Comparison of ENCODE assay signal across 17 cellular contexts in the genomic region with DNA sequence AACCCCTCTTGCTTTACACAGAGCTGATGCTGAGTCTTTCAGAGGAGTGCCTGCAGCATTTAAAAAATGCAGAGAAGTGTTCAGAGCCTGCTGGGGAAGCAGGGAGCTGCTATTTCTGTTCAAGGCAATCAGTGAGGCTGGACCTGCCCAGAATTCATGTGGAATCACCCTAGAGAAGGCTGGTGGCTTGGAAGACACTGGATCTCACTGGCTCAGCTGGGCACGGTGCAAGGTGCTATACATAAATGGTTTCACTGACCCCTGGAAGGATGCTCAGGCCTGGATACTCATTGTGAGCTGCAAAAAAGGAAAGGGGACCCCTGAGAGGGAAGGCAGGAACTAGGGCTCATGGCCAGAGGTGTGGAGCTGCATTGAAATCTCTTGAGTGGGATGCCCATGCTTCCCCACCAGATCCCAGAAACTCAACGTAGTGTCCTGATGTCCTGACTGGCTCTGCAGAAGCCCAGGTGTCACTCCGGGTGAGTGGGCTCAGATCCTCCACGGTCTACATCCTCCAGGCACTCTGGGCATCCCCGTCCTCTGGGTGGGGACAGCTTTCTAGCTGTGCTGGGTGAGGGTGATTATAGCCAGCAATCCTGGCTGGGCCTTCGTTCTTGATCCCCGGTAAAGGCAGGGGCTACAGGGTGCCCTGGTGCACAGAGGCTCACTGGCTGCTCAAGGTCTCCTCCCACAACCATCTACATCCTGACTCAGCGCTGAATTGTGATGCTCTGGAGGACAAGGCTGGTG.
DNase-seq lines count a peak whose midpoint lies in the region; ATAC-seq, FAIRE-seq and TF ChIP-seq lines count a peak whose summit lies in the region.
"Had no signal": no experiment of that assay in that cellular context is flagged by ENCODE, and none has a peak within 500 bp of the region (broad histone marks: within the 10 kb centered on the region; RNA-seq: fewer than 3 reads in every experiment).

No MANE protein-coding gene starts in this region.

- H3K4me1 ChIP-seq in H1 (replicated peaks in 1 of 4; ENCODE audit: control insufficient read depth in 3 of 4, insufficient read depth in 4 of 4, low read length in 3 of 4) (peaks cover 0 to 8% (median 3%) of the 10 kb centered on the region in 4 experiments; a peak in 3 of 7 replicates), trophoblast cell (ENCODE audit: control insufficient read depth in 1 of 2, insufficient read depth in 2 of 2, low read length in 2 of 2) (peaks cover 2 to 5% of the 10 kb centered on the region in 2 experiments)

- H4K91ac ChIP-seq in H1 (replicated peaks; ENCODE audit: insufficient read length, low read length) (no peak overlapping the region), trophoblast cell (ENCODE audit: low read depth, low read length) (peak overlapping the region; percentile 16)

- H3K4ac ChIP-seq in H1 (replicated peaks; ENCODE audit: insufficient read length, low read depth, low read length) (no peak overlapping the region), trophoblast cell (ENCODE audit: low read depth, low read length) (no peak overlapping the region)

- 0 out of 2 replicates have a peak overlapping the region, but pooled peaks have one; percentile 39 for H2BK12ac ChIP-seq in H1 (ENCODE audit: low read depth, low read length)
- no peak overlapping the region for H2BK12ac ChIP-seq in trophoblast cell (ENCODE audit: low read length)

- H2BK120ac ChIP-seq in H1 (replicated peaks; ENCODE audit: low read depth, low read length) (no peak overlapping the region), trophoblast cell (ENCODE audit: insufficient read depth, low read length, poor library complexity) (no peak overlapping the region)

- H3K79me1 ChIP-seq in H1 (ENCODE audit: low read depth, low read length) (no peaks in the 10 kb centered on the region), trophoblast cell (ENCODE audit: low read length) (peaks cover 5% of the 10 kb centered on the region)

- H4K20me1 ChIP-seq in H1 (replicated peaks in 1 of 2; ENCODE audit: control insufficient read depth in 1 of 2, insufficient read depth in 2 of 2, low read length in 2 of 2): no peaks in the 10 kb centered on the region
- H4K20me1 ChIP-seq: BLaER1 treated with 17β-estradiol and CSF1 and Interleukin-3, amounts not matched to agents 10 nM and 100 nM had no signal

- H2BK15ac ChIP-seq in H1 (ENCODE audit: low read length): no peak overlapping the region

- no peak for TF ChIP-seq EP300 in H1 (IDR thresholded peaks at IDR 0.05; ENCODE audit: borderline replicate concordance in 1 of 2, low read depth in 2 of 2, low read length in 2 of 2)

- H3K4me1 Mint-ChIP-seq in natural killer cell treated with Interleukin-12 subunit alpha and Interleukin-12 subunit beta and Interleukin-15 and Interleukin-18, amount 100 ng/mL, for 72 hours (ENCODE audit: low read depth in 2 of 2): no peaks in the 10 kb centered on the region
- H3K4me1 Mint-ChIP-seq in natural killer cell: no peaks in the 10 kb centered on the region
- H3K4me1 Mint-ChIP-seq in stimulated activated memory B cell treated with anti-CD40 and anti-IgM and Interleukin-4, amounts not matched to agents 10 μg/mL and 1 μg/mL and 100 μg/mL, for 72 hours: peaks cover 19% of the 10 kb centered on the region
- H3K4me1 Mint-ChIP-seq: CD4-positive, CD25-positive, alpha-beta regulatory T cell had no signal

- no peak overlapping the region for H3K4me3 Mint-ChIP-seq in natural killer cell treated with Interleukin-12 subunit alpha and Interleukin-12 subunit beta and Interleukin-15 and Interleukin-18, amount 100 ng/mL, for 72 hours
- H3K4me3 Mint-ChIP-seq in natural killer cell: no peak overlapping the region
- no peak overlapping the region for H3K4me3 Mint-ChIP-seq in stimulated activated memory B cell treated with anti-CD40 and anti-IgM and Interleukin-4, amounts not matched to agents 10 μg/mL and 1 μg/mL and 100 μg/mL, for 72 hours
- H3K4me3 Mint-ChIP-seq: CD4-positive, CD25-positive, alpha-beta regulatory T cell; HFFc6 had no signal

- no peak overlapping the region for H4K5ac ChIP-seq in H1 (ENCODE audit: insufficient read length, low read depth, low read length)

- H3K23ac ChIP-seq in H1 (ENCODE audit: insufficient read length) (no peak overlapping the region), trophoblast cell (ENCODE audit: low read length) (no peak overlapping the region)

- peak; percentile 16 to 28 for ATAC-seq in natural killer cell treated with Interleukin-12 subunit alpha and Interleukin-12 subunit beta and Interleukin-15 and Interleukin-18, amount 100 ng/mL, for 72 hours
- ATAC-seq in natural killer cell (no peak), GM21528 (IDR thresholded peaks at IDR 0.05; ENCODE audit: low FRiP score, unreplicated experiment) (no peak)
- no peak for ATAC-seq in stimulated activated memory B cell treated with anti-CD40 and anti-IgM and Interleukin-4, amounts not matched to agents 10 μg/mL and 1 μg/mL and 100 μg/mL, for 72 hours

- CTCF ChIA-PET in H1 (lab: Charles Lee; ENCODE audit: partially characterized antibody): interaction anchor here (0.6 to 1.3 kb wide), 3 partner anchors 11 to 32 kb away, joined by 3 to 6 read pairs (median 3); no protein-coding TSS in a partner anchor

- FAIRE-seq in H1 (lab: Jason Lieb, UNC): no peak
- FAIRE-seq: GM19239 had no signal

- no peak overlapping the region for H2BK20ac ChIP-seq in H1 (ENCODE audit: low read length)

- H3K4me2 ChIP-seq in H1 (ENCODE audit: insufficient read depth in 1 of 2, low read depth in 2 of 2, low read length in 2 of 2) (no peak overlapping the region), trophoblast cell (ENCODE audit: low read length) (no peak overlapping the region)
- H3K4me2 ChIP-seq: BLaER1 treated with 17β-estradiol and CSF1 and Interleukin-3, amounts not matched to agents 10 nM and 100 nM had no signal

- H3K27ac ChIP-seq in H1 (ENCODE audit: low read depth, low read length) (no peak overlapping the region), trophoblast cell (ENCODE audit: low read depth, low read length) (no peak overlapping the region)
- H3K27ac ChIP-seq: BLaER1 treated with 17β-estradiol and CSF1 and Interleukin-3, amounts not matched to agents 10 nM and 100 nM had no signal

- DNase-seq in natural killer cell treated with Interleukin-12 subunit alpha and Interleukin-12 subunit beta and Interleukin-15 and Interleukin-18, amount 100 ng/mL, for 72 hours (ENCODE audit: low spot score): no peak
- DNase-seq in natural killer cell (no peak), H1 (ENCODE audit: low read depth in 1 of 2, low spot score in 2 of 2) (no peak), trophoblast cell (no peak), HuH-7 (ENCODE audit: low spot score) (no peak), ecto neural progenitor cell (ENCODE audit: low spot score) (no peak)
- DNase-seq: 8988T; ACHN; CD4-positive, CD25-positive, alpha-beta regulatory T cell; DMS53; GF-D8; HCEC 1CT; HFFc6 had no signal

- H3K36me3 Mint-ChIP-seq in natural killer cell treated with Interleukin-12 subunit alpha and Interleukin-12 subunit beta and Interleukin-15 and Interleukin-18, amount 100 ng/mL, for 72 hours: no peaks in the 10 kb centered on the region
- no peaks in the 10 kb centered on the region for H3K36me3 Mint-ChIP-seq in natural killer cell
- no peaks in the 10 kb centered on the region for H3K36me3 Mint-ChIP-seq in stimulated activated memory B cell treated with anti-CD40 and anti-IgM and Interleukin-4, amounts not matched to agents 10 μg/mL and 1 μg/mL and 100 μg/mL, for 72 hours
- H3K36me3 Mint-ChIP-seq: CD4-positive, CD25-positive, alpha-beta regulatory T cell had no signal

- H3K27me3 ChIP-seq in H1 (replicated peaks in 1 of 4; ENCODE audit: control insufficient read depth in 3 of 4, extremely low read depth in 1 of 4, insufficient read depth in 3 of 4, low read length in 3 of 4): no peaks in the 10 kb centered on the region
- no peaks in the 10 kb centered on the region for H3K27me3 ChIP-seq in trophoblast cell (ENCODE audit: insufficient read depth, low read length)
- H3K27me3 ChIP-seq: BLaER1 treated with 17β-estradiol and CSF1 and Interleukin-3, amounts not matched to agents 10 nM and 100 nM had no signal

- intact Hi-C loops in natural killer cell (cut with micrococcal nuclease): no loop called here

- no peak overlapping the region for H3K14ac ChIP-seq in H1 (ENCODE audit: insufficient read length)
- H3K14ac ChIP-seq in trophoblast cell (ENCODE audit: low read length): no peak overlapping the region

- no peaks in the 10 kb centered on the region for H3K23me2 ChIP-seq in H1 (ENCODE audit: low read depth, low read length)

- no peak overlapping the region for H3K27ac Mint-ChIP-seq in natural killer cell treated with Interleukin-12 subunit alpha and Interleukin-12 subunit beta and Interleukin-15 and Interleukin-18, amount 100 ng/mL, for 72 hours
- H3K27ac Mint-ChIP-seq in natural killer cell: no peak overlapping the region
- peak overlapping the region; percentile 27 for H3K27ac Mint-ChIP-seq in stimulated activated memory B cell treated with anti-CD40 and anti-IgM and Interleukin-4, amounts not matched to agents 10 μg/mL and 1 μg/mL and 100 μg/mL, for 72 hours
- H3K27ac Mint-ChIP-seq: CD4-positive, CD25-positive, alpha-beta regulatory T cell; HFFc6 had no signal

- H3K36me3 ChIP-seq in H1 (ENCODE audit: control insufficient read depth in 2 of 4, insufficient read depth in 4 of 4, low read length in 3 of 4) (no peaks in the 10 kb centered on the region), trophoblast cell (ENCODE audit: control insufficient read depth in 1 of 2, insufficient read depth in 2 of 2, low read length in 2 of 2) (no peaks in the 10 kb centered on the region)
- H3K36me3 ChIP-seq: BLaER1 treated with 17β-estradiol and CSF1 and Interleukin-3, amounts not matched to agents 10 nM and 100 nM had no signal

- no peak overlapping the region for H3K4me3 ChIP-seq in H1 (ENCODE audit: extremely low read depth in 1 of 4, insufficient read depth in 2 of 4, low read depth in 3 of 4, low read length in 4 of 4)
- no peak overlapping the region for H3K4me3 ChIP-seq in trophoblast cell (ENCODE audit: low read depth, low read length)
- H3K4me3 ChIP-seq: BLaER1 treated with 17β-estradiol and CSF1 and Interleukin-3, amounts not matched to agents 10 nM and 100 nM had no signal

- H2BK5ac ChIP-seq in H1 (ENCODE audit: low read depth, low read length) (no peak overlapping the region; the same call in 1 of the 2 replicates), trophoblast cell (ENCODE audit: low read depth, low read length, poor library complexity) (no peak overlapping the region)

- POLR2A ChIA-PET in H1 (lab: Charles Lee; ENCODE audit: partially characterized antibody): no interaction called here

- no peak for TF ChIP-seq RAD21 in H1 (IDR thresholded peaks at IDR 0.05 in 1 of 2, conservative IDR thresholded peaks at IDR 0.05 in 1 of 2; ENCODE audit: low read depth in 2 of 2, low read length in 2 of 2)

- H2AFZ ChIP-seq in H1 (ENCODE audit: low read length) (no peak overlapping the region), trophoblast cell (ENCODE audit: insufficient read depth, low read length, poor library complexity) (no peak overlapping the region)

- H3K79me2 ChIP-seq in H1 (ENCODE audit: control insufficient read depth in 1 of 2, insufficient read depth in 2 of 2, low read length in 2 of 2) (no peaks in the 10 kb centered on the region), trophoblast cell (ENCODE audit: control insufficient read depth, insufficient read depth, low read length, poor library complexity) (no peaks in the 10 kb centered on the region)

- no peaks in the 10 kb centered on the region for H3K9me3 Mint-ChIP-seq in natural killer cell treated with Interleukin-12 subunit alpha and Interleukin-12 subunit beta and Interleukin-15 and Interleukin-18, amount 100 ng/mL, for 72 hours
- no peaks in the 10 kb centered on the region for H3K9me3 Mint-ChIP-seq in natural killer cell
- no peaks in the 10 kb centered on the region for H3K9me3 Mint-ChIP-seq in stimulated activated memory B cell treated with anti-CD40 and anti-IgM and Interleukin-4, amounts not matched to agents 10 μg/mL and 1 μg/mL and 100 μg/mL, for 72 hours
- H3K9me3 Mint-ChIP-seq: HFFc6 had no signal

- WGBS in H1 (ENCODE audit: extremely low coverage in 1 of 2, insufficient coverage in 1 of 2, insufficient read length in 1 of 2, insufficient replicate concordance in 2 of 2, low coverage in 1 of 2, low lambda C conversion rate in 2 of 2, missing lambda C conversion rate in 1 of 2), 2 experiments: 91% methylated on average over 8 of the region's 8 CpGs; no CpG with 5 or more reads in 1 of the 2 experiments
- no CpG with 5 or more reads among the region's 8 CpGs for WGBS in trophoblast cell (ENCODE audit: extremely low coverage, insufficient coverage, insufficient read length)

- no peak overlapping the region for H4K8ac ChIP-seq in H1 (ENCODE audit: extremely low read depth, insufficient read depth, low read length)
- no peak overlapping the region for H4K8ac ChIP-seq in trophoblast cell (ENCODE audit: low read depth, low read length)

- no peak overlapping the region for H3K18ac ChIP-seq in H1 (ENCODE audit: extremely low read depth, low read length)
- no peak overlapping the region for H3K18ac ChIP-seq in trophoblast cell (ENCODE audit: low read length)

- TF ChIP-seq POLR2A in H1 (IDR thresholded peaks at IDR 0.05; ENCODE audit: control extremely low read depth in 1 of 2, low read depth in 2 of 2, low read length in 2 of 2): no peak

- H3K9me3 ChIP-seq in H1 (ENCODE audit: insufficient read depth in 2 of 2, low read depth in 1 of 2, low read length in 1 of 2) (no peaks in the 10 kb centered on the region), trophoblast cell (ENCODE audit: insufficient read depth, low read depth, low read length) (no peaks in the 10 kb centered on the region)
- H3K9me3 ChIP-seq: BLaER1 treated with 17β-estradiol and CSF1 and Interleukin-3, amounts not matched to agents 10 nM and 100 nM had no signal

- no peak for TF ChIP-seq CTCF in natural killer cell (IDR thresholded peaks at IDR 0.05)
- no peak for TF ChIP-seq CTCF in H1 (IDR thresholded peaks at IDR 0.05; ENCODE audit: control extremely low read depth in 1 of 3, insufficient read depth in 1 of 3, low read depth in 1 of 3, low read length in 3 of 3)

- H4K12ac ChIP-seq in trophoblast cell (ENCODE audit: low read depth, low read length): no peak overlapping the region

- no peaks in the 10 kb centered on the region for H3K27me3 Mint-ChIP-seq in natural killer cell treated with Interleukin-12 subunit alpha and Interleukin-12 subunit beta and Interleukin-15 and Interleukin-18, amount 100 ng/mL, for 72 hours
- no peaks in the 10 kb centered on the region for H3K27me3 Mint-ChIP-seq in natural killer cell (ENCODE audit: low read depth in 2 of 2)
- H3K27me3 Mint-ChIP-seq in stimulated activated memory B cell treated with anti-CD40 and anti-IgM and Interleukin-4, amounts not matched to agents 10 μg/mL and 1 μg/mL and 100 μg/mL, for 72 hours: no peaks in the 10 kb centered on the region

- no peak overlapping the region for H3K56ac ChIP-seq in H1 (replicated peaks; ENCODE audit: insufficient read length, low read depth, low read length)

- H2AK5ac ChIP-seq in H1 (ENCODE audit: low read depth, low read length) (no peak overlapping the region), trophoblast cell (ENCODE audit: low read length) (peak overlapping the region; percentile 3)

- H3K9ac ChIP-seq in H1 (replicated peaks in 1 of 4; ENCODE audit: extremely low read depth in 1 of 4, low read depth in 3 of 4, low read length in 3 of 4) (no peak overlapping the region), trophoblast cell (ENCODE audit: low read length) (no peak overlapping the region)
- H3K9ac ChIP-seq: BLaER1 treated with 17β-estradiol and CSF1 and Interleukin-3, amounts not matched to agents 10 nM and 100 nM had no signal

Comparison
In these comparisons a context has a peak if more than half of its experiments do, and no peak if none do; other contexts are left out.
1. ATAC-seq: peak in natural killer cell treated with Interleukin-12 subunit alpha and Interleukin-12 subunit beta and Interleukin-15 and Interleukin-18, amount 100 ng/mL, for 72 hours (2 of 2); none in natural killer cell (0 of 3), stimulated activated memory B cell treated with anti-CD40 and anti-IgM and Interleukin-4, amounts not matched to agents 10 μg/mL and 1 μg/mL and 100 μg/mL, for 72 hours (single experiment) and GM21528 (single experiment).